Comparison of ENCODE assay signal across 2 cellular contexts in genomic region chr19:32307591-32307990, GRCh38.
TF ChIP-seq lines count a peak whose summit lies in the region.

No MANE protein-coding gene starts in this region.

TF ChIP-seq in GM23338, 12 proteins besides CTCF, POLR2A, EP300 and RAD21 (continued from another document):
- TF ChIP-seq EZH2 (IDR thresholded peaks at IDR 0.05; ENCODE audit: low read depth, unreplicated experiment) (no peak), EZH2phosphoT487 (IDR thresholded peaks at IDR 0.05; ENCODE audit: unreplicated experiment) (no peak), CREB1 (CRISPR knock-in tag; IDR thresholded peaks at IDR 0.05; ENCODE audit: low read depth) (no peak), ZNF114 (CRISPR knock-in tag; IDR thresholded peaks at IDR 0.05) (no peak)

TF ChIP-seq in GM12878, 131 proteins besides CTCF, POLR2A, EP300 and RAD21 (continued from another document):
- TF ChIP-seq BCL3 (IDR thresholded peaks at IDR 0.05; ENCODE audit: borderline replicate concordance, insufficient read depth, low read depth, low read length, poor library complexity, severe bottlenecking), result peak; percentile 26
